9 cellular contexts compared by ENCODE assay signal in genomic region chr2:170261566-170261965, GRCh38.
"Had no signal": no experiment of that assay in that cellular context is flagged by ENCODE, and none has a peak within 500 bp of the region (broad histone marks: within the 10 kb centered on the region; RNA-seq: fewer than 3 reads in every experiment).

No MANE protein-coding gene starts in this region.

- H3K27me3 Mint-ChIP-seq: IgD-negative memory B cell had no signal

- H3K4me3 Mint-ChIP-seq: HFFc6, IgD-negative memory B cell had no signal

- H3K36me3 ChIP-seq: HAP-1 had no signal

- H3K4me1 Mint-ChIP-seq: IgD-negative memory B cell had no signal

- H3K27ac ChIP-seq: GM23248, HL-60 had no signal

- H2AFZ ChIP-seq: GM23248 had no signal

- H3K27ac Mint-ChIP-seq: HFFc6, IgD-negative memory B cell had no signal

- H3K9ac ChIP-seq: GM23248 had no signal

- H3K4me3 ChIP-seq: GM23248, HAP-1 had no signal

- H3K9me3 ChIP-seq: HAP-1 had no signal

- H3K4me1 ChIP-seq: HAP-1 had no signal

- ATAC-seq: HCT116 had no signal

- DNase-seq: GM23248, GOT3, H7, HFFc6, KG1 had no signal
